Comparison of ENCODE assay signal across 28 cellular contexts in the genomic region with DNA sequence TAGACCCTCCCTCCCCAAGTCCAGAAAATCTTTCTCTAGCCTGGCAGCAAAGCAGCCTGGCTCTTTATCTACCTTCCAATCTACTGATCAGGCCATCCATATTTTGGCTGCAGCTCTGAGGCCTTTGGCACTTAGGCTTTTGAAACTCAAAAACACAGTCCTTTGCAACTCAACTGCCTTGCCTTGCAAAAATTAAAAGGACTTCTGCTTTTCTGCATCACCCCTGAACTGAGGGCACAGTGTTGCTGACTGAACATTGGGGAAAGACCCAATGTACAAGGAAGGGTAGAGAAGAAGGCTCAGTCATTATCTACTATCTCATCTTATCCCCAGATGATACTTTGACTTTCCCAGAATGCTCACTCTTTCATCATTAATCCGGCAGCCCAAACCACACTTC.
"Had no signal": no experiment of that assay in that cellular context is flagged by ENCODE, and none has a peak within 500 bp of the region (broad histone marks: within the 10 kb centered on the region; RNA-seq: fewer than 3 reads in every experiment).

No MANE protein-coding gene starts in this region.

- H3K9me3 Mint-ChIP-seq: activated naive CD4-positive, alpha-beta T cell treated with anti-CD3 and anti-CD28 coated beads for 36 hours; activated naive CD8-positive, alpha-beta T cell treated with anti-CD3 and anti-CD28 coated beads, Interleukin-2, amount 50 U/mL, for 24 hours; activated T-cell treated with anti-CD3 and anti-CD28 coated beads, Interleukin-2, amount 50 U/mL, for 72 hours; nephron progenitor cell; stimulated activated naive B cell treated with anti-CD40 and anti-IgM and Interleukin-4, amounts not matched to agents 10 μg/mL and 1 μg/mL and 100 μg/mL, for 72 hours had no signal

- H3K4me1 ChIP-seq: gastrocnemius medialis, left ventricle myocardium inferior, right atrium auricular region, thyroid gland, upper lobe of right lung had no signal

- H3K4me3 ChIP-seq: gastrocnemius medialis, left ventricle myocardium inferior, lung, right atrium auricular region, smooth muscle cell, stomach, thyroid gland, upper lobe of right lung had no signal

- ATAC-seq: activated naive CD8-positive, alpha-beta T cell treated with anti-CD3 and anti-CD28 coated beads, Interleukin-2, amount 50 U/mL, for 24 hours; activated T-cell treated with anti-CD3 and anti-CD28 coated beads, Interleukin-2, amount 50 U/mL, for 72 hours; gastrocnemius medialis; stimulated activated naive B cell treated with anti-CD40 and anti-IgM and Interleukin-4, amounts not matched to agents 10 μg/mL and 1 μg/mL and 100 μg/mL, for 72 hours; upper lobe of right lung had no signal

- H3K9me3 ChIP-seq: gastrocnemius medialis, left ventricle myocardium inferior, right atrium auricular region, stomach, thyroid gland, upper lobe of right lung had no signal

- FAIRE-seq: bronchial epithelial cell, colon had no signal

- H3K4me3 Mint-ChIP-seq: activated naive CD4-positive, alpha-beta T cell treated with anti-CD3 and anti-CD28 coated beads for 36 hours; activated naive CD8-positive, alpha-beta T cell treated with anti-CD3 and anti-CD28 coated beads, Interleukin-2, amount 50 U/mL, for 24 hours; activated T-cell treated with anti-CD3 and anti-CD28 coated beads, Interleukin-2, amount 50 U/mL, for 72 hours; nephron progenitor cell; stimulated activated naive B cell treated with anti-CD40 and anti-IgM and Interleukin-4, amounts not matched to agents 10 μg/mL and 1 μg/mL and 100 μg/mL, for 72 hours had no signal

- H3K27me3 ChIP-seq: gastrocnemius medialis, right atrium auricular region, stomach, thyroid gland, upper lobe of right lung had no signal

- H3K27ac ChIP-seq: gastrocnemius medialis, left ventricle myocardium inferior, right atrium auricular region, stomach, thyroid gland, upper lobe of right lung, VCaP had no signal

- H3K27me3 Mint-ChIP-seq: activated naive CD8-positive, alpha-beta T cell treated with anti-CD3 and anti-CD28 coated beads, Interleukin-2, amount 50 U/mL, for 24 hours; stimulated activated naive B cell treated with anti-CD40 and anti-IgM and Interleukin-4, amounts not matched to agents 10 μg/mL and 1 μg/mL and 100 μg/mL, for 72 hours had no signal

- H3K27ac Mint-ChIP-seq: activated naive CD4-positive, alpha-beta T cell treated with anti-CD3 and anti-CD28 coated beads for 36 hours; activated naive CD8-positive, alpha-beta T cell treated with anti-CD3 and anti-CD28 coated beads, Interleukin-2, amount 50 U/mL, for 24 hours; activated T-cell treated with anti-CD3 and anti-CD28 coated beads, Interleukin-2, amount 50 U/mL, for 72 hours; nephron progenitor cell; stimulated activated naive B cell treated with anti-CD40 and anti-IgM and Interleukin-4, amounts not matched to agents 10 μg/mL and 1 μg/mL and 100 μg/mL, for 72 hours had no signal

- H3K4me1 Mint-ChIP-seq: activated naive CD8-positive, alpha-beta T cell treated with anti-CD3 and anti-CD28 coated beads, Interleukin-2, amount 50 U/mL, for 24 hours; nephron progenitor cell had no signal

- DNase-seq: activated CD4-positive, alpha-beta T cell treated with anti-CD3 and anti-CD28 coated beads for 4 hours; activated CD4-positive, alpha-beta T cell treated with anti-CD3 and anti-CD28 coated beads, Interleukin-2, amount 50 U/mL, for 4 hours; activated effector memory CD4-positive, alpha-beta T cell treated with Interleukin-2 at 50 U/mL for 16 hours; activated naive CD4-positive, alpha-beta T cell treated with anti-CD3 and anti-CD28 coated beads for 36 hours; activated naive CD8-positive, alpha-beta T cell treated with anti-CD3 and anti-CD28 coated beads, Interleukin-2, amount 50 U/mL, for 24 hours; activated T-cell treated with anti-CD3 and anti-CD28 coated beads for 4 hours; activated T-cell treated with anti-CD3 and anti-CD28 coated beads, Interleukin-2, amount 50 U/mL, for 72 hours; amygdala; effector memory CD4-positive, alpha-beta T cell; gastrocnemius medialis; glutamatergic neuron; islet precursor cell; left ventricle myocardium inferior; nephron progenitor cell; occipital lobe; stimulated activated CD4-positive, alpha-beta T cell treated with anti-CD3 and anti-CD28 coated beads, Interleukin-1b, Interleukin-23, amount 100 ng/mL, for 48 hours; stimulated activated CD4-positive, alpha-beta T cell treated with anti-CD3 and anti-CD28 coated beads, Interleukin-4, amount 100 ng/mL, for 4 hours; stimulated activated CD8-positive, alpha-beta memory T cell treated with anti-CD3 and anti-CD28 coated beads, Interleukin-4, amount 100 ng/mL, for 48 hours; stimulated activated naive B cell treated with anti-CD40 and anti-IgM and Interleukin-4, amounts not matched to agents 10 μg/mL and 1 μg/mL and 100 μg/mL, for 72 hours; stomach; thyroid gland; upper lobe of right lung had no signal

- H3K36me3 ChIP-seq: gastrocnemius medialis, left ventricle myocardium inferior, right atrium auricular region, stomach, thyroid gland, upper lobe of right lung had no signal
